1 cellular context compared by ENCODE assay signal in genomic region chr10:11881477-11882417, GRCh38.
TF ChIP-seq lines count a peak whose summit lies in the region.

No MANE protein-coding gene starts in this region.

TF ChIP-seq in HepG2, 621 proteins besides CTCF, POLR2A, EP300 and RAD21 (continued from another document and continues in another):
- no peak for TF ChIP-seq ZXDC (CRISPR knock-in tag; IDR thresholded peaks at IDR 0.05)
- TF ChIP-seq NR3C1 (CRISPR knock-in tag; IDR thresholded peaks at IDR 0.05), result no peak
- TF ChIP-seq ZNF614 (CRISPR knock-in tag; IDR thresholded peaks at IDR 0.05; ENCODE audit: borderline replicate concordance), result peak; percentile 64; the same call in 1 of the 2 replicates
- TF ChIP-seq ZNF768 (CRISPR knock-in tag; IDR thresholded peaks at IDR 0.05), result peak; percentile 20; the same call in 1 of the 2 replicates
- TF ChIP-seq KLF11 (CRISPR knock-in tag; IDR thresholded peaks at IDR 0.05), result 0 out of 2 replicates have a peak, but pooled peaks have one; percentile 34
- TF ChIP-seq GPN1 (CRISPR knock-in tag; IDR thresholded peaks at IDR 0.05; ENCODE audit: borderline replicate concordance), result no peak
- TF ChIP-seq KDM3A (CRISPR knock-in tag; IDR thresholded peaks at IDR 0.05; ENCODE audit: low read depth), result 0 out of 2 replicates have a peak, but pooled peaks have one; percentile 34
- TF ChIP-seq ELF1 (CRISPR knock-in tag; IDR thresholded peaks at IDR 0.05), result peak; percentile 34
- TF ChIP-seq ZUFSP (CRISPR knock-in tag; IDR thresholded peaks at IDR 0.05; ENCODE audit: borderline replicate concordance), result no peak
- TF ChIP-seq KIAA2018 (CRISPR knock-in tag; IDR thresholded peaks at IDR 0.05; ENCODE audit: borderline replicate concordance), result no peak
- TF ChIP-seq HNRNPH1 (optimal IDR thresholded peaks at IDR 0.05; ENCODE audit: low read depth, low read length), result no peak
- TF ChIP-seq ZNF777 (CRISPR knock-in tag; IDR thresholded peaks at IDR 0.05), result no peak
- TF ChIP-seq KLF6 (CRISPR knock-in tag; IDR thresholded peaks at IDR 0.05), result no peak
- TF ChIP-seq FOXP4 (CRISPR knock-in tag; IDR thresholded peaks at IDR 0.05), result peak; percentile 43; the same call in 1 of the 2 replicates
- TF ChIP-seq ZBTB40 (IDR thresholded peaks at IDR 0.05), result no peak
- TF ChIP-seq ZBTB40 (CRISPR knock-in tag; IDR thresholded peaks at IDR 0.05), result no peak
- no peak for TF ChIP-seq NFYB (CRISPR knock-in tag; IDR thresholded peaks at IDR 0.05)
- peak; percentile 53; the same call in 1 of the 2 replicates for TF ChIP-seq KDM2A (CRISPR knock-in tag; IDR thresholded peaks at IDR 0.05; ENCODE audit: borderline replicate concordance, low read depth)
- TF ChIP-seq ZNF12 (CRISPR knock-in tag; IDR thresholded peaks at IDR 0.05), result no peak
- TF ChIP-seq RXRB (CRISPR knock-in tag; IDR thresholded peaks at IDR 0.05; ENCODE audit: borderline replicate concordance), result peak; percentile 62
- 0 out of 2 replicates have a peak, but pooled peaks have one; percentile 25 for TF ChIP-seq THAP8 (CRISPR knock-in tag; IDR thresholded peaks at IDR 0.05; ENCODE audit: borderline replicate concordance)
- no peak for TF ChIP-seq JARID2 (CRISPR knock-in tag; IDR thresholded peaks at IDR 0.05; ENCODE audit: insufficient replicate concordance)
- TF ChIP-seq ZNF34 (CRISPR knock-in tag; IDR thresholded peaks at IDR 0.05; ENCODE audit: borderline replicate concordance), result no peak
- no peak for TF ChIP-seq ZNF878 (CRISPR knock-in tag; IDR thresholded peaks at IDR 0.05)
- TF ChIP-seq CREB1 (IDR thresholded peaks at IDR 0.05), result no peak
- TF ChIP-seq CREB1 (CRISPR knock-in tag; IDR thresholded peaks at IDR 0.05), result no peak
- no peak for TF ChIP-seq AKAP8 (CRISPR knock-in tag; IDR thresholded peaks at IDR 0.05)
- TF ChIP-seq REL (CRISPR knock-in tag; conservative IDR thresholded peaks at IDR 0.05), result no peak
- no peak for TF ChIP-seq ZNF20 (CRISPR knock-in tag; IDR thresholded peaks at IDR 0.05)
- no peak for TF ChIP-seq MTF1 (CRISPR knock-in tag; IDR thresholded peaks at IDR 0.05)
- no peak; the same call in 1 of the 2 replicates for TF ChIP-seq ZNF543 (CRISPR knock-in tag; IDR thresholded peaks at IDR 0.05)
- no peak for TF ChIP-seq RFXANK (CRISPR knock-in tag; IDR thresholded peaks at IDR 0.05)
- no peak for TF ChIP-seq FOXC1 (CRISPR knock-in tag; IDR thresholded peaks at IDR 0.05; ENCODE audit: borderline replicate concordance)
- no peak for TF ChIP-seq ZFP37 (CRISPR knock-in tag; IDR thresholded peaks at IDR 0.05; ENCODE audit: borderline replicate concordance)
- no peak for TF ChIP-seq ZNF367 (CRISPR knock-in tag; IDR thresholded peaks at IDR 0.05; ENCODE audit: borderline replicate concordance)
- peak; percentile 47; the same call in 1 of the 2 replicates for TF ChIP-seq ZMYM2 (CRISPR knock-in tag; IDR thresholded peaks at IDR 0.05)
- no peak for TF ChIP-seq FOXO1 (CRISPR knock-in tag; IDR thresholded peaks at IDR 0.05)
